ENCODE assay signal across 8 cellular contexts in the genomic region with DNA sequence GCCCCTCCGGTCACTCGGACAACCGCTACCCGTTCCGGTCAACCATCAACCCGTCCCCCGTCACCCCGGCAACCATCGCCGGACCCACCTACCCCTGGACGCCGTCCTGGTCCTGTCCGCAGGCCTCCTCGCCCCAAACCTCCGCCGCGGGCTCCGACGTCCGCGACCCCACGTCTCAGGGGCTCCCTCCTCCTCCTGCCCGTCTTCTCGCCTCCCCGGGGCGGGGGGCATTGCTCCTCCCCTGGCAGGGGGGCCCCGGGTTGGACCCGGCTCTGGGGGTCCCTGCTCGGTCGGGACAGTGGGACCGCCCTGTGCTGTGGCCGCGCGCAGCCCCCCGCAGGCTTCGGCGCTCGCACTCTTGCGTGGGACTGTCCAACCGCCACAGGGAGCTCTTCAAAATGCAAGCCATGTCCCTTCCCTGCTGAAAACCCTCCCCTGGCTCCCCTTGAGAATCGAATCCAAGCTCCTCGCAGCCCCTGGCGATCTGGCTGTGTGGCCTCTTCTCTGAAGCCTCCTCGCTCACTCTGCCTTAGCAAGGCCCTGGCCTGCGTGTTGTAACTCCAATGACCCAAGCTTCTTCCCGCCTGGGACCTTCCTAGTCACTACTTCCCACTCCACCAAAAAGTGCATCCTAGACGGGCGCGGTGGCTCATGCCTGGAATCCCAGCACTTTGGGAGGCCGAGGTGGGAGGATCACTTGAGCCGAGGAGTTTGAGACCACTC. TPM values are rescaled to one million over a fixed set of nuclear protein-coding genes. Genes with fewer than 3 reads are reported as not detected.
DNase-seq lines count a peak whose midpoint lies in the region; ATAC-seq, FAIRE-seq and TF ChIP-seq lines count a peak whose summit lies in the region.

No MANE protein-coding gene starts in this region.

- no peak for DNase-seq in GM12891 (ENCODE audit: insufficient read length, low spot score)
- no peak for DNase-seq in T1000 (lab: John Stamatoyannopoulos, UW)

- peak overlapping the region; percentile 80 for H3K4me3 ChIP-seq in HUES6 (ENCODE audit: low read depth, low read length)
- H3K4me3 ChIP-seq in mucosa of rectum (ENCODE audit: low read length in 2 of 2) = peak overlapping the region; percentile 63 to 66

- TF ChIP-seq CTCF in C4-2B (conservative IDR thresholded peaks at IDR 0.05) = no peak

- H3K9ac ChIP-seq in HUES6 (ENCODE audit: low read length) (peak overlapping the region; percentile 36), mucosa of rectum (ENCODE audit: low read depth in 1 of 2, low read length in 2 of 2) (no peak overlapping the region)

- H3K36me3 ChIP-seq in HUES6 (ENCODE audit: control insufficient read depth, insufficient read depth, low read length) (peaks cover 15% of the 10 kb centered on the region), mucosa of rectum (ENCODE audit: control insufficient read depth in 2 of 2, insufficient read depth in 2 of 2, low read length in 2 of 2) (no peaks in the 10 kb centered on the region)

- H3K4me1 ChIP-seq in HUES6 (ENCODE audit: control insufficient read depth, insufficient read depth, low read length) (peaks cover 5% of the 10 kb centered on the region; the same call in 1 of the 2 replicates), mucosa of rectum (ENCODE audit: control insufficient read depth in 2 of 2, insufficient read depth in 2 of 2, low read length in 2 of 2) (peaks cover 4 to 9% of the 10 kb centered on the region in 2 donors)

- FAIRE-seq in GM12891 (lab: Jason Lieb, UNC) = no peak

- peak overlapping the region; percentile 19; the same call in 1 of the 2 replicates for H3K27ac ChIP-seq in C4-2B
- no peak overlapping the region; the same call in 1 of the 2 replicates for H3K27ac ChIP-seq in HUES6 (ENCODE audit: low read depth, low read length)
- peak overlapping the region; percentile 54 for H3K27ac ChIP-seq in cingulate gyrus (ENCODE audit: low read depth, low read length)
- peak overlapping the region in 1 of 2 donors; percentile 32 for H3K27ac ChIP-seq in mucosa of rectum (ENCODE audit: low read depth in 2 of 2, low read length in 2 of 2)

- no peak for TF ChIP-seq POLR2A in GM12891 (IDR thresholded peaks at IDR 0.05; ENCODE audit: low read depth, low read length)

- ATAC-seq in GM18870 (IDR thresholded peaks at IDR 0.05; ENCODE audit: unreplicated experiment) (no peak), HG02623 (IDR thresholded peaks at IDR 0.05; ENCODE audit: unreplicated experiment) (no peak)

- no peaks in the 10 kb centered on the region for H3K27me3 ChIP-seq in HUES6 (ENCODE audit: control insufficient read depth, insufficient read depth, low read length)
- peaks cover 7 to 11% of the 10 kb centered on the region in 2 donors for H3K27me3 ChIP-seq in mucosa of rectum (ENCODE audit: control insufficient read depth in 2 of 2, insufficient read depth in 2 of 2, low read length in 2 of 2)

- no peaks in the 10 kb centered on the region for H3K9me3 ChIP-seq in HUES6 (ENCODE audit: control insufficient read depth, insufficient read depth, low read depth, low read length)
- H3K9me3 ChIP-seq in mucosa of rectum (ENCODE audit: control insufficient read depth in 2 of 2, low read length in 2 of 2) = no peaks in the 10 kb centered on the region

TF ChIP-seq in GM12891, 5 proteins besides CTCF, POLR2A, EP300 and RAD21:
- TF ChIP-seq PAX5 (IDR thresholded peaks at IDR 0.05; ENCODE audit: insufficient read depth, low read length, severe bottlenecking) (no peak), TAF1 (IDR thresholded peaks at IDR 0.05; ENCODE audit: low read depth, low read length) (no peak), POU2F2 (IDR thresholded peaks at IDR 0.05; ENCODE audit: low read depth, low read length) (no peak), SPI1 (IDR thresholded peaks at IDR 0.05; ENCODE audit: low read depth, low read length) (no peak), POLR2AphosphoS5 (IDR thresholded peaks at IDR 0.05; ENCODE audit: low read depth, low read length) (no peak)

RNA-seq across cellular contexts. Expression of a gene that starts 8.4 kb away (rescaled TPM):
- polyA plus RNA-seq in GM12891 (2012; ENCODE audit: low read depth, missing spikeins) = 0.14 TPM

RNA-seq across cellular contexts. Expression of a gene that starts 23.0 kb away (rescaled TPM):
- 0.42 TPM for polyA plus RNA-seq in GM12891 (2012; ENCODE audit: low read depth, missing spikeins)
